Comparison of ENCODE assay signal across 18 cellular contexts in the genomic region with DNA sequence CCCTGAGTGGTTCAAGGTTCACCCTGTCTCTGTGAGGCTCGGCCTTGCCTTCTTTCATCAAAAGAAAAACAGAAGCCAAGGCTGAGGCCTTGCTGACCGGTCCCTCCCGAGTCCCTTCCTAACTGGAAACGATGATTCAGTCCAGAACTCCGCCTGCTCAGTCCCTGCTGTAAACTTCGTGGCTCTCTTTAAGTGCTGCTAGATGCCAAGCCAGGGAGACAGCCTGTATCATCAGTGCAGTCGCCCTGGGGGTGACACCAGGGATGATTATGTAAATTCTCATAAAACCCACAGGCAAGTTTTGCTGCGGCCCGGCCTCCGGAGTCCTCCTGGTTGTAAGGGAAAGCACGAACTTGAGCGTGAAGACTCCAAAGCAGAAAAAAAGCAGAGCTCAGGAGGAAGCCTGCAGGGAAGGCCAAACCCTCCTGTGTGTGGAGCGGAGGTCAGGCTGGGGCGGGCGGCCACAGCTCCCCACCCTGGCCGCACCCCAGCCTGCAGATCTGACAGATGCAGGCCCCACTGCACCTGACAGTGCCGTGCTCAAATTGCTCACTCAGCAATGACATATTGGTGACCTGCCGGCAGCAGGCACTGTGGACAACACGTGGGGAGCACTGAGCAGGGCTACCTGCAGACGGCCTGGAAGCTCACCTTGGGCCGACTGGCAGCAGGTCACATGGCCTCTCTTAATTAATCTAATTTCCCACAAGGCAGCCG.
DNase-seq lines count a peak whose midpoint lies in the region; ATAC-seq and TF ChIP-seq lines count a peak whose summit lies in the region.
"Had no signal": no experiment of that assay in that cellular context is flagged by ENCODE, and none has a peak within 500 bp of the region (broad histone marks: within the 10 kb centered on the region; RNA-seq: fewer than 3 reads in every experiment).

No MANE protein-coding gene starts in this region.

- no peak for TF ChIP-seq EP300 in sigmoid colon (IDR thresholded peaks at IDR 0.05)

- TF ChIP-seq CTCF in right atrium auricular region (IDR thresholded peaks at IDR 0.05) (no peak), sigmoid colon (IDR thresholded peaks at IDR 0.05) (no peak)

- intact Hi-C loops in cardiac septum (cut with DNase I) (no loop called here), sigmoid colon (cut with DNase I) (loop anchor here (2.0 kb wide), 1 partner anchor 31 kb away; no protein-coding TSS in a partner anchor), aorta (cut with DNase I) (no loop called here)

- H3K4me3 ChIP-seq in right atrium auricular region (no peak overlapping the region), sigmoid colon (no peak overlapping the region), aorta (ENCODE audit: low read length in 2 of 2) (no peak overlapping the region)
- H3K4me3 ChIP-seq: GM23338, PC-9 had no signal

- H3K27ac ChIP-seq in right atrium auricular region (no peak overlapping the region), sigmoid colon (peak overlapping the region; percentile 48 to 79 (median 74)), aorta (ENCODE audit: low read depth in 1 of 2, low read length in 2 of 2) (no peak overlapping the region)
- H3K27ac ChIP-seq: 22Rv1, KMS-11, PC-9 had no signal

- DNase-seq in cardiac septum (ENCODE audit: low spot score) (peak; percentile 70), right atrium auricular region (ENCODE audit: low spot score) (no peak), hepatic stellate cell (ENCODE audit: low spot score) (peak; percentile 53), sigmoid colon (peak; percentile 85), aorta (no peak), nucleus accumbens (lab: John Stamatoyannopoulos, UW) (no peak)
- no peak for DNase-seq in activated CD4-positive, alpha-beta T cell treated with anti-CD3 and anti-CD28 coated beads for 4 hours
- no peak for DNase-seq in activated CD8-positive, alpha-beta memory T cell treated with anti-CD3 and anti-CD28 coated beads, Interleukin-2, amount 50 U/mL, for 48 hours
- DNase-seq: Calu3; CD4-positive, alpha-beta memory T cell; NCI-H1048; NCI-H146; NCI-H2081; NCI-H510A; PC-9 had no signal

- H3K36me3 ChIP-seq in right atrium auricular region (no peaks in the 10 kb centered on the region), sigmoid colon (no peaks in the 10 kb centered on the region), aorta (ENCODE audit: control insufficient read depth in 1 of 2, insufficient read depth in 2 of 2, low read length in 1 of 2) (no peaks in the 10 kb centered on the region)

- H3K27me3 ChIP-seq in right atrium auricular region (no peaks in the 10 kb centered on the region), sigmoid colon (no peaks in the 10 kb centered on the region), aorta (ENCODE audit: control insufficient read depth in 1 of 2, insufficient read depth in 2 of 2, low read length in 1 of 2) (no peaks in the 10 kb centered on the region)

- WGBS in sigmoid colon, 2 donors, result 81 to 83% methylated on average over 22 of the region's 22 CpGs
- WGBS in aorta, 2 donors, result 90 to 91% methylated on average over 22 of the region's 22 CpGs

- H3K9me3 ChIP-seq in right atrium auricular region, result peaks cover 10 to 25% of the 10 kb centered on the region in 2 donors
- peaks cover 5 to 23% (median 14%) of the 10 kb centered on the region in 4 donors for H3K9me3 ChIP-seq in sigmoid colon
- peaks cover 5% of the 10 kb centered on the region for H3K9me3 ChIP-seq in aorta (ENCODE audit: control insufficient read depth, low read length)

- peak; percentile 4 for ATAC-seq in aorta (ENCODE audit: low FRiP score)
- ATAC-seq: GM23338 had no signal

- peaks cover 0 to 9% of the 10 kb centered on the region in 2 donors for H3K4me1 ChIP-seq in right atrium auricular region
- H3K4me1 ChIP-seq in sigmoid colon, result peaks cover 0 to 37% (median 24%) of the 10 kb centered on the region in 4 donors
- no peaks in the 10 kb centered on the region for H3K4me1 ChIP-seq in aorta (ENCODE audit: control insufficient read depth in 1 of 2, insufficient read depth in 2 of 2, low read length in 2 of 2)

- no peak for TF ChIP-seq POLR2A in sigmoid colon (IDR thresholded peaks at IDR 0.05)

Comparison
In these comparisons a context has a peak if more than half of its experiments do, and no peak if none do; other contexts are left out.
1. DNase-seq: peak in cardiac septum (single experiment), hepatic stellate cell (single experiment) and sigmoid colon (single experiment); none in right atrium auricular region (single experiment), aorta (0 of 2), activated CD4-positive, alpha-beta T cell treated with anti-CD3 and anti-CD28 coated beads for 4 hours (0 of 2), activated CD8-positive, alpha-beta memory T cell treated with anti-CD3 and anti-CD28 coated beads, Interleukin-2, amount 50 U/mL, for 48 hours (single experiment) and nucleus accumbens (0 of 56).
2. H3K27ac ChIP-seq: peak in sigmoid colon (4 of 4); none in right atrium auricular region (0 of 2) and aorta (0 of 2).